8 cellular contexts compared by ENCODE assay signal in the genomic region with DNA sequence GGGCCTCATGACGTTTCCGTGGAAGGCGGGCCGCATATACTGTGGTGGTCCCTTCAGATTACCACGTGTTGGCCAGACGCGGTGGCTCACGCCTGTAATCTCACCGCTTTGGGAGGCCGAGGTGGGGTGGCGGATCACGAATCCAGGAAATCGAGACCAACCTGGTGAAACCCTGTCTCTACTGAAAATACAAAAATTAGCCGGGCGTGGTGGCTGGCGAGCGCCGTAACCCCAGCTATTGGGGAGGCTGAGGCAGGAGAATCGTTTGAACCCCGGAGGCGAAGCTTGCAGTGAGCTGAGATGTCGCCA. TPM values are rescaled to one million over a fixed set of nuclear protein-coding genes. Genes with fewer than 3 reads are reported as not detected.
DNase-seq lines count a peak whose midpoint lies in the region; ATAC-seq and TF ChIP-seq lines count a peak whose summit lies in the region.

No MANE protein-coding gene starts in this region.

- H3K27ac ChIP-seq in WERI-Rb-1 (peak overlapping the region; percentile 97), foreskin keratinocyte (peak overlapping the region; percentile 64)

- H3K27me3 ChIP-seq in WERI-Rb-1 (ENCODE audit: insufficient read depth, low read depth, severe bottlenecking): no peaks in the 10 kb centered on the region
- H3K27me3 ChIP-seq in foreskin keratinocyte: no peaks in the 10 kb centered on the region

- DNase-seq in WERI-Rb-1 (no peak), foreskin keratinocyte (no peak), skeletal muscle cell (ENCODE audit: low read depth) (no peak), anterior cingulate cortex (lab: John Stamatoyannopoulos, UW) (no peak)

- H3K4me1 ChIP-seq in foreskin keratinocyte: peaks cover 4% of the 10 kb centered on the region

- TF ChIP-seq CTCF in GM12875 (IDR thresholded peaks at IDR 0.05; ENCODE audit: borderline replicate concordance, insufficient read depth, low read depth, low read length): no peak
- no peak for TF ChIP-seq CTCF in WERI-Rb-1 (IDR thresholded peaks at IDR 0.05; ENCODE audit: low read depth, low read length)
- no peak for TF ChIP-seq CTCF in foreskin keratinocyte (conservative IDR thresholded peaks at IDR 0.05)

- no peaks in the 10 kb centered on the region for H3K36me3 ChIP-seq in WERI-Rb-1

- ATAC-seq in foreskin keratinocyte (no peak), GM18502 (IDR thresholded peaks at IDR 0.05; ENCODE audit: poor library complexity, unreplicated experiment) (no peak), GM21619 (IDR thresholded peaks at IDR 0.05; ENCODE audit: unreplicated experiment) (no peak), GM19351 (IDR thresholded peaks at IDR 0.05; ENCODE audit: unreplicated experiment) (no peak)

- no peaks in the 10 kb centered on the region for H3K9me3 ChIP-seq in WERI-Rb-1 (ENCODE audit: severe bottlenecking)

- H3K4me3 ChIP-seq in GM12875 (ENCODE audit: low read depth, low read length) (peak overlapping the region; percentile 81), WERI-Rb-1 (ENCODE audit: low read depth, low read length) (peak overlapping the region; percentile 77), skeletal muscle cell (ENCODE audit: low read depth, low read length) (peak overlapping the region; percentile 64)

RNA-seq across cellular contexts. Expression of gene DENND6B, which starts 0.9 kb away (rescaled TPM):
- 0.42 and 0.54 TPM in 2 replicates for total RNA-seq in foreskin keratinocyte
- polyA plus RNA-seq in foreskin keratinocyte: 0.45 and 1.0 TPM in 2 replicates

RNA-seq across cellular contexts. Expression of gene PPP6R2, which starts 15.5 kb away (rescaled TPM):
- 34.2 and 34.7 TPM in 2 replicates for total RNA-seq in foreskin keratinocyte
- 25.7 and 26.2 TPM in 2 replicates for polyA plus RNA-seq in foreskin keratinocyte

RNA-seq across cellular contexts. Expression of gene PLXNB2, which starts 20.2 kb away (rescaled TPM):
- 109 TPM in 2 replicates for total RNA-seq in foreskin keratinocyte
- polyA plus RNA-seq in foreskin keratinocyte: 81.8 and 96.0 TPM in 2 replicates

RNA-seq across cellular contexts. Expression of gene MAPK11, which starts 57.5 kb away (rescaled TPM):
- total RNA-seq in foreskin keratinocyte: 4.6 and 6.3 TPM in 2 replicates
- polyA plus RNA-seq in foreskin keratinocyte: 6.1 and 8.5 TPM in 2 replicates
